In genomic region chr4:94877973-94878372, GRCh38 we compare ENCODE assay signal across 23 cellular contexts.
DNase-seq lines count a peak whose midpoint lies in the region; ATAC-seq and TF ChIP-seq lines count a peak whose summit lies in the region.
"Had no signal": no experiment of that assay in that cellular context is flagged by ENCODE, and none has a peak within 500 bp of the region (broad histone marks: within the 10 kb centered on the region; RNA-seq: fewer than 3 reads in every experiment).

No MANE protein-coding gene starts in this region.

- H3K27me3 ChIP-seq in CD4-positive, alpha-beta T cell (ENCODE audit: control insufficient read depth, insufficient read depth, low read length), result no peaks in the 10 kb centered on the region
- H3K27me3 ChIP-seq: neutrophil, tibial nerve had no signal

- H3K4me1 Mint-ChIP-seq in CD4-positive, alpha-beta T cell (ENCODE audit: low read depth), result no peaks in the 10 kb centered on the region
- H3K4me1 Mint-ChIP-seq in activated naive CD8-positive, alpha-beta T cell treated with anti-CD3 and anti-CD28 coated beads for 36 hours, result no peaks in the 10 kb centered on the region
- H3K4me1 Mint-ChIP-seq: activated CD8-positive, alpha-beta memory T cell treated with anti-CD3 and anti-CD28 coated beads, Interleukin-2, amount 10 ng/mL, durations not matched to agents 7 days and 5 days had no signal

- H3K4me3 Mint-ChIP-seq in CD4-positive, alpha-beta T cell, result no peak overlapping the region
- H3K4me3 Mint-ChIP-seq in activated naive CD8-positive, alpha-beta T cell treated with anti-CD3 and anti-CD28 coated beads for 36 hours, result no peak overlapping the region
- H3K4me3 Mint-ChIP-seq: activated CD8-positive, alpha-beta memory T cell treated with anti-CD3 and anti-CD28 coated beads, Interleukin-2, amount 10 ng/mL, durations not matched to agents 7 days and 5 days had no signal

- no peaks in the 10 kb centered on the region for H3K9me3 ChIP-seq in CD4-positive, alpha-beta T cell (ENCODE audit: control insufficient read depth, low read length)
- H3K9me3 ChIP-seq: neutrophil, tibial nerve had no signal

- DNase-seq in AG10803 (ENCODE audit: low read depth) (peak; percentile 56), NCI-H226 (peak; percentile 14), choroid plexus epithelial cell (ENCODE audit: low read depth) (peak; percentile 63), iris pigment epithelial cell (ENCODE audit: low read depth) (peak; percentile 63), NCI-H510A treated with DMSO at 0.1 percent for 48 hours (lab: John Stamatoyannopoulos, UW) (no peak), NCI-H524 treated with DMSO at 0.1 percent for 48 hours (lab: John Stamatoyannopoulos, UW) (no peak)
- no peak for DNase-seq in CD4-positive, alpha-beta T cell
- DNase-seq in activated naive CD8-positive, alpha-beta T cell treated with anti-CD3 and anti-CD28 coated beads for 36 hours, result no peak
- DNase-seq: activated CD4-positive, alpha-beta T cell treated with anti-CD3 and anti-CD28 coated beads for 4 hours; activated CD8-positive, alpha-beta memory T cell treated with anti-CD3 and anti-CD28 coated beads, Interleukin-2, amount 10 ng/mL, durations not matched to agents 7 days and 5 days; activated effector memory CD4-positive, alpha-beta T cell treated with Interleukin-2 at 50 U/mL for 16 hours; amniotic stem cell; DMS79 treated with DMSO at 0.1 percent for 48 hours; glutamatergic neuron; KG1; left ventricle myocardium superior; NCI-H1092; NCI-H2081 treated with DMSO at 0.1 percent for 48 hours; OCI-M1; right cardiac atrium; stimulated activated naive CD4-positive, alpha-beta T cell had no signal

- intact Hi-C loops in CD4-positive, alpha-beta T cell (cut with DNase I, micrococcal nuclease), result no loop called here

- TF ChIP-seq CTCF in AG10803 (conservative IDR thresholded peaks at IDR 0.05; ENCODE audit: low read length), result no peak
- no peak for TF ChIP-seq CTCF in choroid plexus epithelial cell (conservative IDR thresholded peaks at IDR 0.05; ENCODE audit: low read depth, low read length)
- no peak for TF ChIP-seq CTCF in CD4-positive, alpha-beta T cell (IDR thresholded peaks at IDR 0.05)

- no peak for ATAC-seq in CD4-positive, alpha-beta T cell (ENCODE audit: poor library complexity)
- ATAC-seq: activated CD8-positive, alpha-beta memory T cell treated with anti-CD3 and anti-CD28 coated beads, Interleukin-2, amount 10 ng/mL, durations not matched to agents 7 days and 5 days; left ventricle myocardium superior; right cardiac atrium had no signal

- POLR2A ChIA-PET in CD4-positive, alpha-beta T cell (lab: Charles Lee), result no interaction called here

- CTCF ChIA-PET in CD4-positive, alpha-beta T cell (lab: Charles Lee), result no interaction called here

- no peaks in the 10 kb centered on the region for H3K27me3 Mint-ChIP-seq in CD4-positive, alpha-beta T cell
- H3K27me3 Mint-ChIP-seq in activated naive CD8-positive, alpha-beta T cell treated with anti-CD3 and anti-CD28 coated beads for 36 hours, result peaks cover 3% of the 10 kb centered on the region
- H3K27me3 Mint-ChIP-seq: activated CD8-positive, alpha-beta memory T cell treated with anti-CD3 and anti-CD28 coated beads, Interleukin-2, amount 10 ng/mL, durations not matched to agents 7 days and 5 days had no signal

- H3K4me3 ChIP-seq in AG10803 (ENCODE audit: low read length), result no peak overlapping the region
- no peak overlapping the region for H3K4me3 ChIP-seq in choroid plexus epithelial cell (ENCODE audit: low read depth, low read length)
- H3K4me3 ChIP-seq: tibial nerve had no signal

- H3K27ac Mint-ChIP-seq in CD4-positive, alpha-beta T cell, result no peak overlapping the region
- H3K27ac Mint-ChIP-seq in activated naive CD8-positive, alpha-beta T cell treated with anti-CD3 and anti-CD28 coated beads for 36 hours, result no peak overlapping the region
- H3K27ac Mint-ChIP-seq: activated CD8-positive, alpha-beta memory T cell treated with anti-CD3 and anti-CD28 coated beads, Interleukin-2, amount 10 ng/mL, durations not matched to agents 7 days and 5 days had no signal

- H3K36me3 Mint-ChIP-seq in CD4-positive, alpha-beta T cell (ENCODE audit: low read depth), result no peaks in the 10 kb centered on the region
- H3K36me3 Mint-ChIP-seq in activated naive CD8-positive, alpha-beta T cell treated with anti-CD3 and anti-CD28 coated beads for 36 hours, result no peaks in the 10 kb centered on the region
- H3K36me3 Mint-ChIP-seq: activated CD8-positive, alpha-beta memory T cell treated with anti-CD3 and anti-CD28 coated beads, Interleukin-2, amount 10 ng/mL, durations not matched to agents 7 days and 5 days had no signal

- no peak overlapping the region for H3K27ac ChIP-seq in CD4-positive, alpha-beta T cell (ENCODE audit: low read depth, low read length)
- H3K27ac ChIP-seq: neutrophil, tibial nerve had no signal

- no peaks in the 10 kb centered on the region for H3K9me3 Mint-ChIP-seq in CD4-positive, alpha-beta T cell
- H3K9me3 Mint-ChIP-seq in activated naive CD8-positive, alpha-beta T cell treated with anti-CD3 and anti-CD28 coated beads for 36 hours, result no peaks in the 10 kb centered on the region

Comparison
In these comparisons a context has a peak if more than half of its experiments do, and no peak if none do; other contexts are left out.
1. DNase-seq: peak in AG10803 (single experiment), NCI-H226 (single experiment), choroid plexus epithelial cell (single experiment) and iris pigment epithelial cell (single experiment); none in NCI-H510A treated with DMSO at 0.1 percent for 48 hours (single experiment), CD4-positive, alpha-beta T cell (0 of 10), activated naive CD8-positive, alpha-beta T cell treated with anti-CD3 and anti-CD28 coated beads for 36 hours (single experiment) and NCI-H524 treated with DMSO at 0.1 percent for 48 hours (single experiment).